ENCODE assay signal across 8 cellular contexts in genomic region chr20:49712918-49713778, GRCh38. TPM values are rescaled to one million over a fixed set of nuclear protein-coding genes. Genes with fewer than 3 reads are reported as not detected.
DNase-seq lines count a peak whose midpoint lies in the region; ATAC-seq, FAIRE-seq and TF ChIP-seq lines count a peak whose summit lies in the region.

No MANE protein-coding gene starts in this region.

- TF ChIP-seq POLR2A in A549 (IDR thresholded peaks at IDR 0.05; ENCODE audit: low read length): no peak

- H3K27me3 ChIP-seq in PC-9 (ENCODE audit: insufficient read depth, low read depth): no peaks in the 10 kb centered on the region
- no peaks in the 10 kb centered on the region for H3K27me3 ChIP-seq in left ventricle myocardium inferior (ENCODE audit: low read depth)

- H3K79me2 ChIP-seq in PC-9 (ENCODE audit: low read depth): peaks cover 69% of the 10 kb centered on the region

- peaks cover 2% of the 10 kb centered on the region for H3K27me3 Mint-ChIP-seq in activated naive CD8-positive, alpha-beta T cell treated with anti-CD3 and anti-CD28 coated beads, Interleukin-2, amount 10 ng/mL, durations not matched to agents 7 days and 5 days

- peaks cover 24% of the 10 kb centered on the region for H3K36me3 ChIP-seq in PC-9 (ENCODE audit: low read depth)
- H3K36me3 ChIP-seq in left ventricle myocardium inferior: no peaks in the 10 kb centered on the region

- TF ChIP-seq RAD21 in A549 (conservative IDR thresholded peaks at IDR 0.05 in 1 of 2, IDR thresholded peaks at IDR 0.05 in 1 of 2): no peak

- DNase-seq in A549 (ENCODE audit: low read depth in 1 of 2, low spot score in 1 of 2): peak in 1 of 2 experiments; percentile 27
- no peak for DNase-seq in PC-9
- peak; percentile 33 for DNase-seq in activated naive CD8-positive, alpha-beta T cell treated with anti-CD3 and anti-CD28 coated beads, Interleukin-2, amount 10 ng/mL, durations not matched to agents 7 days and 5 days
- peak; percentile 41 for DNase-seq in left ventricle myocardium inferior
- DNase-seq in retina: peak; percentile 82
- no peak for DNase-seq in NCI-H524 treated with DMSO at 0.1 percent for 48 hours (lab: John Stamatoyannopoulos, UW)

- H3K27ac Mint-ChIP-seq in activated naive CD8-positive, alpha-beta T cell treated with anti-CD3 and anti-CD28 coated beads, Interleukin-2, amount 10 ng/mL, durations not matched to agents 7 days and 5 days: peak overlapping the region; percentile 80

- no TSS peak for BruUV-seq in PC-9 (replicated peaks; lab: Mats Ljungman, UMichigan)

- H2AFZ ChIP-seq in PC-9: no peak overlapping the region

- TF ChIP-seq CTCF in A549 (IDR thresholded peaks at IDR 0.05) (no peak), PC-9 (conservative IDR thresholded peaks at IDR 0.05) (no peak), left ventricle myocardium inferior (IDR thresholded peaks at IDR 0.05; ENCODE audit: borderline replicate concordance) (peak; percentile 25)

- H3K4me2 ChIP-seq in A549 (peak overlapping the region; percentile 95), PC-9 (peak overlapping the region; percentile 90)

- H3K4me1 Mint-ChIP-seq in activated naive CD8-positive, alpha-beta T cell treated with anti-CD3 and anti-CD28 coated beads, Interleukin-2, amount 10 ng/mL, durations not matched to agents 7 days and 5 days: peaks cover 30% of the 10 kb centered on the region

- TF ChIP-seq EP300 in A549 (IDR thresholded peaks at IDR 0.05): peak in 1 of 2 experiments; percentile 12; a peak in 1 of 5 replicates

- H3K9me2 ChIP-seq in PC-9 (ENCODE audit: insufficient read depth): no peaks in the 10 kb centered on the region

- H3K9me3 Mint-ChIP-seq in activated naive CD8-positive, alpha-beta T cell treated with anti-CD3 and anti-CD28 coated beads, Interleukin-2, amount 10 ng/mL, durations not matched to agents 7 days and 5 days: no peaks in the 10 kb centered on the region

- H3K4me3 ChIP-seq in A549 (peak overlapping the region; percentile 84), PC-9 (peak overlapping the region; percentile 82), left ventricle myocardium inferior (peak overlapping the region; percentile 97)

- CTCF ChIA-PET in A549 (lab: Yijun Ruan, JAX): interaction anchor here (0.7 to 6.0 kb wide), 9 partner anchors 11 to 132 kb away, joined by 3 to 33 read pairs (median 4); partner anchors contain the start of gene SLC9A8
- CTCF ChIA-PET in PC-9 (lab: Charles Lee): no interaction called here

- H3K9me3 ChIP-seq in A549: no peaks in the 10 kb centered on the region
- H3K9me3 ChIP-seq in PC-9 (ENCODE audit: insufficient read depth, low read depth): no peaks in the 10 kb centered on the region
- no peaks in the 10 kb centered on the region for H3K9me3 ChIP-seq in left ventricle myocardium inferior (replicated peaks)

- POLR2A ChIA-PET in A549 (lab: Yijun Ruan, JAX): interaction anchor here (1.8 kb wide), 1 partner anchor 77 kb away, joined by 4 read pairs; no protein-coding TSS in a partner anchor
- POLR2A ChIA-PET in PC-9 (lab: Charles Lee; ENCODE audit: unreplicated experiment): interaction anchor here (0.5 to 0.7 kb wide), 4 partner anchors 50 to 169 kb away, joined by 3 to 16 read pairs (median 4); no protein-coding TSS in a partner anchor
- POLR2A ChIA-PET in activated naive CD8-positive, alpha-beta T cell treated with anti-CD3 and anti-CD28 coated beads, Interleukin-2, amount 10 ng/mL, durations not matched to agents 7 days and 5 days (lab: Charles Lee): interaction anchor here (0.5 kb wide), 1 partner anchor 57 kb away, joined by 3 read pairs; no protein-coding TSS in a partner anchor

- intact Hi-C loops in PC-9 (cut with micrococcal nuclease; ENCODE audit: unreplicated experiment): loop anchor here (1.0 to 5.0 kb wide), 3 partner anchors 32 to 101 kb away; no protein-coding TSS in a partner anchor
- intact Hi-C loops in left ventricle myocardium inferior (cut with micrococcal nuclease): no loop called here

- H3K36me3 Mint-ChIP-seq in activated naive CD8-positive, alpha-beta T cell treated with anti-CD3 and anti-CD28 coated beads, Interleukin-2, amount 10 ng/mL, durations not matched to agents 7 days and 5 days: peaks cover 3% of the 10 kb centered on the region

- H3K4me1 ChIP-seq in A549 (peaks cover 56% of the 10 kb centered on the region), PC-9 (replicated peaks; ENCODE audit: insufficient read depth) (peaks cover 64% of the 10 kb centered on the region), left ventricle myocardium inferior (peaks cover 59% of the 10 kb centered on the region)

- ATAC-seq in A549 (peak; percentile 68 to 81), GM18517 (IDR thresholded peaks at IDR 0.05; ENCODE audit: unreplicated experiment) (peak; percentile 30), HG03039 (IDR thresholded peaks at IDR 0.05; ENCODE audit: unreplicated experiment) (peak; percentile 41)
- peak; percentile 70 for ATAC-seq in activated naive CD8-positive, alpha-beta T cell treated with anti-CD3 and anti-CD28 coated beads, Interleukin-2, amount 10 ng/mL, durations not matched to agents 7 days and 5 days (ENCODE audit: low read depth)

- H3F3A ChIP-seq in PC-9 (ENCODE audit: insufficient read depth, low read depth): peaks cover 49% of the 10 kb centered on the region; the same call in 1 of the 2 replicates

- H3K27ac ChIP-seq in A549: peak overlapping the region; percentile 97 to 98
- H3K27ac ChIP-seq in PC-9: peak overlapping the region; percentile 84
- H3K27ac ChIP-seq in left ventricle myocardium inferior (replicated peaks): peak overlapping the region; percentile 96

- peaks cover 33% of the 10 kb centered on the region for H4K20me1 ChIP-seq in PC-9 (ENCODE audit: insufficient read depth)

- no peak for FAIRE-seq in A549 (lab: Jason Lieb, UNC)

- WGBS in A549 (ENCODE audit: missing lambda C conversion rate): 2% methylated on average over 42 of the region's 78 CpGs

- peak overlapping the region; percentile 93 for H3K4me3 Mint-ChIP-seq in activated naive CD8-positive, alpha-beta T cell treated with anti-CD3 and anti-CD28 coated beads, Interleukin-2, amount 10 ng/mL, durations not matched to agents 7 days and 5 days

TF ChIP-seq in A549, 52 proteins besides CTCF, POLR2A, EP300 and RAD21:
- TF ChIP-seq MYC (IDR thresholded peaks at IDR 0.05; ENCODE audit: borderline replicate concordance, low read length) (no peak), ESRRA (IDR thresholded peaks at IDR 0.05; ENCODE audit: borderline replicate concordance, low read length) (0 out of 2 replicates have a peak, but pooled peaks have one; percentile 19), PHF8 (IDR thresholded peaks at IDR 0.05; ENCODE audit: borderline replicate concordance, low read depth) (peak; percentile 45)

RNA-seq across cellular contexts. Expression of gene B4GALT5, which starts 0.5 kb away (rescaled TPM):
- polyA plus RNA-seq in A549 (2011; rRNA removed) (82.8 and 88.7 TPM in 2 replicates), A549 (2017; fragmentation: RNase III; extraction: RNeasy Plus Mini Kit Qiagen cat#74134 plus additional on column Dnase treatment) (68.1 to 84.0 TPM (median 81.5 TPM) in 3 replicates)
- 39.0 and 48.5 TPM in 2 replicates for polyA plus RNA-seq in A549 (2012; cell fraction: cytosol; rRNA removed)
- polyA plus RNA-seq in A549 (2012; cell fraction: nucleus; rRNA removed): 23.2 and 34.8 TPM in 2 replicates
- polyA minus RNA-seq in A549 (2011; rRNA and poly(A)+ RNA removed): 66.0 and 68.4 TPM in 2 replicates
- total RNA-seq in PC-9 (2021) (61.7 and 63.1 TPM in 2 replicates), left ventricle myocardium inferior (31.0 TPM)
- 10 to 100 TPM; 13.5 to 13.7 TPM for total RNA-seq in activated naive CD8-positive, alpha-beta T cell treated with anti-CD3 and anti-CD28 coated beads, Interleukin-2, amount 10 ng/mL, durations not matched to agents 7 days and 5 days

Comparison
In these comparisons a context has a peak if more than half of its experiments do, and no peak if none do; other contexts are left out.
1. DNase-seq: peak in activated naive CD8-positive, alpha-beta T cell treated with anti-CD3 and anti-CD28 coated beads, Interleukin-2, amount 10 ng/mL, durations not matched to agents 7 days and 5 days (single experiment), left ventricle myocardium inferior (single experiment) and retina (single experiment); none in PC-9 (0 of 2) and NCI-H524 treated with DMSO at 0.1 percent for 48 hours (single experiment).
2. Peak in every context shown above with its lines, with median percentiles within 50 percentile points of each other: ATAC-seq, H3K27ac ChIP-seq and H3K4me3 ChIP-seq.